1 cellular context compared by ENCODE assay signal in the genomic region with DNA sequence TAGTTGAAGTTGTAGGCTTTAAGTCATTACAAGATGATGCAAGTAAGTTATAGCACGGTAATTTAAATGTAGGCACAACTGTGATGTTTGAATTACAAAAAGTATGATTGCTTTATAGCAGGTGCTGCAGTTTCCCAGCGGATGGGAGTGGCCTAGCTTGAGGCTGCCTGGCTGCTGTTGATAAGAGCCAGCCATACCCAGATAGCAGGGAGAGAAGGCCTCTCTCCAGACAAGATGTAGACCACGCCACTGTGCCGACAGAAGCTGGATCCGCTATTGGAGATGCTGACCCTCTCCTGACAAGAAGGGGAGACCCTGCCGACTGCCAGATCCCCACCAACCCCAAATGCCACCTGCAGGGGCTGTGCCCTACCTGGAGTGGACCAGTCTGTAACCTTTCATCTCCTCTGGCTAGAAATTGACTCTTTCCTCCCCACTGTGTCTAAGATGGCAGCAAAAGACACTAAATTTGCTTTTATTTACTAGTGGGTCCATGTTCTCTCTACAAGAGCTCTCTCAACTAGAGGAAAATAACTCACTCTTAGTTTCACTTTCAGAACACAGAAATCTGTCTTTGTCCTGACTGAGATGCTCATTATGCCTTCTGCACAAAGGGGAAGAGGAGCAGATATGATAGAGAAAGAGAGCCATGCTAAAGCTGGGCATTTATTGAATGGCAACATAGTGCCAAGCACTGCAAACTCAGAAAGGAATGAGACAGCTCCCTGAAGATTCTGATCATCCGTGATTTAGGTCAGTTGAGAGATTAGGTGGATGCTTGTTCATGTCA.
TF ChIP-seq lines count a peak whose summit lies in the region.

No MANE protein-coding gene starts in this region.

TF ChIP-seq in K562, 482 proteins besides CTCF, POLR2A, EP300 and RAD21 (continued from another document and continues in another):
- TF ChIP-seq, protein P1, sequence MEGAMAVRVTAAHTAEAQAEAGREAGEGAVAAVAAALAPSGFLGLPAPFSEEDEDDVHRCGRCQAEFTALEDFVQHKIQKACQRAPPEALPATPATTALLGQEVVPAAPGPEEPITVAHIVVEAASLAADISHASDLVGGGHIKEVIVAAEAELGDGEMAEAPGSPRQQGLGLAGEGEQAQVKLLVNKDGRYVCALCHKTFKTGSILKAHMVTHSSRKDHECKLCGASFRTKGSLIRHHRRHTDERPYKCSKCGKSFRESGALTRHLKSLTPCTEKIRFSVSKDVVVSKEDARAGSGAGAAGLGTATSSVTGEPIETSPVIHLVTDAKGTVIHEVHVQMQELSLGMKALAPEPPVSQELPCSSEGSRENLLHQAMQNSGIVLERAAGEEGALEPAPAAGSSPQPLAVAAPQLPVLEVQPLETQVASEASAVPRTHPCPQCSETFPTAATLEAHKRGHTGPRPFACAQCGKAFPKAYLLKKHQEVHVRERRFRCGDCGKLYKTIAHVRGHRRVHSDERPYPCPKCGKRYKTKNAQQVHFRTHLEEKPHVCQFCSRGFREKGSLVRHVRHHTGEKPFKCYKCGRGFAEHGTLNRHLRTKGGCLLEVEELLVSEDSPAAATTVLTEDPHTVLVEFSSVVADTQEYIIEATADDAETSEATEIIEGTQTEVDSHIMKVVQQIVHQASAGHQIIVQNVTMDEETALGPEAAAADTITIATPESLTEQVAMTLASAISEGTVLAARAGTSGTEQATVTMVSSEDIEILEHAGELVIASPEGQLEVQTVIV (CRISPR knock-in tag; IDR thresholded peaks at IDR 0.05; ENCODE audit: borderline replicate concordance), result no peak
- TF ChIP-seq ZNF165 (CRISPR knock-in tag; IDR thresholded peaks at IDR 0.05; ENCODE audit: borderline replicate concordance) (no peak), KLF6 (CRISPR knock-in tag; IDR thresholded peaks at IDR 0.05; ENCODE audit: borderline replicate concordance) (no peak), GATA2 (CRISPR knock-in tag; IDR thresholded peaks at IDR 0.05) (peak; percentile 91), MTA3 (IDR thresholded peaks at IDR 0.05; ENCODE audit: borderline replicate concordance) (no peak), PML (IDR thresholded peaks at IDR 0.05; ENCODE audit: low read length) (peak; percentile 91), BRCA1 (IDR thresholded peaks at IDR 0.05) (no peak), BRCA1 (CRISPR knock-in tag; IDR thresholded peaks at IDR 0.05) (no peak), TOE1 (IDR thresholded peaks at IDR 0.05; ENCODE audit: borderline replicate concordance) (0 out of 2 replicates have a peak, but pooled peaks have one; percentile 24), TOE1 (CRISPR knock-in tag; IDR thresholded peaks at IDR 0.05; ENCODE audit: borderline replicate concordance, low read depth) (no peak), SRSF3 (IDR thresholded peaks at IDR 0.05; ENCODE audit: insufficient read depth, low read length) (no peak), BCOR (IDR thresholded peaks at IDR 0.05) (peak; percentile 49; the same call in 1 of the 2 replicates), DDX20 (tag; IDR thresholded peaks at IDR 0.05; ENCODE audit: low read depth) (no peak), U2AF2 (optimal IDR thresholded peaks at IDR 0.05; ENCODE audit: low read depth, low read length) (no peak), ZKSCAN1 (IDR thresholded peaks at IDR 0.05; ENCODE audit: low read depth, low read length) (0 out of 2 replicates have a peak, but pooled peaks have one; percentile 6), HDAC1 (IDR thresholded peaks at IDR 0.05) (peak in 1 of 2 experiments; percentile 52; a peak in 1 of 4 replicates), ZNF695 (CRISPR knock-in tag; IDR thresholded peaks at IDR 0.05) (no peak), MYNN (IDR thresholded peaks at IDR 0.05) (0 out of 2 replicates have a peak, but pooled peaks have one; percentile 56), MYNN (CRISPR knock-in tag; IDR thresholded peaks at IDR 0.05) (no peak), NBN (IDR thresholded peaks at IDR 0.05; ENCODE audit: low read depth) (no peak), ZNF57 (CRISPR knock-in tag; IDR thresholded peaks at IDR 0.05) (no peak), TAL1 (IDR thresholded peaks at IDR 0.05) (peak; percentile 94)
- TF ChIP-seq, protein P2, sequence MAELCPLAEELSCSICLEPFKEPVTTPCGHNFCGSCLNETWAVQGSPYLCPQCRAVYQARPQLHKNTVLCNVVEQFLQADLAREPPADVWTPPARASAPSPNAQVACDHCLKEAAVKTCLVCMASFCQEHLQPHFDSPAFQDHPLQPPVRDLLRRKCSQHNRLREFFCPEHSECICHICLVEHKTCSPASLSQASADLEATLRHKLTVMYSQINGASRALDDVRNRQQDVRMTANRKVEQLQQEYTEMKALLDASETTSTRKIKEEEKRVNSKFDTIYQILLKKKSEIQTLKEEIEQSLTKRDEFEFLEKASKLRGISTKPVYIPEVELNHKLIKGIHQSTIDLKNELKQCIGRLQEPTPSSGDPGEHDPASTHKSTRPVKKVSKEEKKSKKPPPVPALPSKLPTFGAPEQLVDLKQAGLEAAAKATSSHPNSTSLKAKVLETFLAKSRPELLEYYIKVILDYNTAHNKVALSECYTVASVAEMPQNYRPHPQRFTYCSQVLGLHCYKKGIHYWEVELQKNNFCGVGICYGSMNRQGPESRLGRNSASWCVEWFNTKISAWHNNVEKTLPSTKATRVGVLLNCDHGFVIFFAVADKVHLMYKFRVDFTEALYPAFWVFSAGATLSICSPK (IDR thresholded peaks at IDR 0.05; ENCODE audit: borderline replicate concordance), result no peak; the same call in 1 of the 2 replicates
- TF ChIP-seq, protein P3, sequence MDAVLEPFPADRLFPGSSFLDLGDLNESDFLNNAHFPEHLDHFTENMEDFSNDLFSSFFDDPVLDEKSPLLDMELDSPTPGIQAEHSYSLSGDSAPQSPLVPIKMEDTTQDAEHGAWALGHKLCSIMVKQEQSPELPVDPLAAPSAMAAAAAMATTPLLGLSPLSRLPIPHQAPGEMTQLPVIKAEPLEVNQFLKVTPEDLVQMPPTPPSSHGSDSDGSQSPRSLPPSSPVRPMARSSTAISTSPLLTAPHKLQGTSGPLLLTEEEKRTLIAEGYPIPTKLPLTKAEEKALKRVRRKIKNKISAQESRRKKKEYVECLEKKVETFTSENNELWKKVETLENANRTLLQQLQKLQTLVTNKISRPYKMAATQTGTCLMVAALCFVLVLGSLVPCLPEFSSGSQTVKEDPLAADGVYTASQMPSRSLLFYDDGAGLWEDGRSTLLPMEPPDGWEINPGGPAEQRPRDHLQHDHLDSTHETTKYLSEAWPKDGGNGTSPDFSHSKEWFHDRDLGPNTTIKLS (IDR thresholded peaks at IDR 0.05; ENCODE audit: borderline replicate concordance, low read depth), result no peak
- TF ChIP-seq, protein P4, sequence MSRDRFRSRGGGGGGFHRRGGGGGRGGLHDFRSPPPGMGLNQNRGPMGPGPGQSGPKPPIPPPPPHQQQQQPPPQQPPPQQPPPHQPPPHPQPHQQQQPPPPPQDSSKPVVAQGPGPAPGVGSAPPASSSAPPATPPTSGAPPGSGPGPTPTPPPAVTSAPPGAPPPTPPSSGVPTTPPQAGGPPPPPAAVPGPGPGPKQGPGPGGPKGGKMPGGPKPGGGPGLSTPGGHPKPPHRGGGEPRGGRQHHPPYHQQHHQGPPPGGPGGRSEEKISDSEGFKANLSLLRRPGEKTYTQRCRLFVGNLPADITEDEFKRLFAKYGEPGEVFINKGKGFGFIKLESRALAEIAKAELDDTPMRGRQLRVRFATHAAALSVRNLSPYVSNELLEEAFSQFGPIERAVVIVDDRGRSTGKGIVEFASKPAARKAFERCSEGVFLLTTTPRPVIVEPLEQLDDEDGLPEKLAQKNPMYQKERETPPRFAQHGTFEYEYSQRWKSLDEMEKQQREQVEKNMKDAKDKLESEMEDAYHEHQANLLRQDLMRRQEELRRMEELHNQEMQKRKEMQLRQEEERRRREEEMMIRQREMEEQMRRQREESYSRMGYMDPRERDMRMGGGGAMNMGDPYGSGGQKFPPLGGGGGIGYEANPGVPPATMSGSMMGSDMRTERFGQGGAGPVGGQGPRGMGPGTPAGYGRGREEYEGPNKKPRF (IDR thresholded peaks at IDR 0.05; ENCODE audit: low read depth, low read length), result no peak
- TF ChIP-seq, protein P5, sequence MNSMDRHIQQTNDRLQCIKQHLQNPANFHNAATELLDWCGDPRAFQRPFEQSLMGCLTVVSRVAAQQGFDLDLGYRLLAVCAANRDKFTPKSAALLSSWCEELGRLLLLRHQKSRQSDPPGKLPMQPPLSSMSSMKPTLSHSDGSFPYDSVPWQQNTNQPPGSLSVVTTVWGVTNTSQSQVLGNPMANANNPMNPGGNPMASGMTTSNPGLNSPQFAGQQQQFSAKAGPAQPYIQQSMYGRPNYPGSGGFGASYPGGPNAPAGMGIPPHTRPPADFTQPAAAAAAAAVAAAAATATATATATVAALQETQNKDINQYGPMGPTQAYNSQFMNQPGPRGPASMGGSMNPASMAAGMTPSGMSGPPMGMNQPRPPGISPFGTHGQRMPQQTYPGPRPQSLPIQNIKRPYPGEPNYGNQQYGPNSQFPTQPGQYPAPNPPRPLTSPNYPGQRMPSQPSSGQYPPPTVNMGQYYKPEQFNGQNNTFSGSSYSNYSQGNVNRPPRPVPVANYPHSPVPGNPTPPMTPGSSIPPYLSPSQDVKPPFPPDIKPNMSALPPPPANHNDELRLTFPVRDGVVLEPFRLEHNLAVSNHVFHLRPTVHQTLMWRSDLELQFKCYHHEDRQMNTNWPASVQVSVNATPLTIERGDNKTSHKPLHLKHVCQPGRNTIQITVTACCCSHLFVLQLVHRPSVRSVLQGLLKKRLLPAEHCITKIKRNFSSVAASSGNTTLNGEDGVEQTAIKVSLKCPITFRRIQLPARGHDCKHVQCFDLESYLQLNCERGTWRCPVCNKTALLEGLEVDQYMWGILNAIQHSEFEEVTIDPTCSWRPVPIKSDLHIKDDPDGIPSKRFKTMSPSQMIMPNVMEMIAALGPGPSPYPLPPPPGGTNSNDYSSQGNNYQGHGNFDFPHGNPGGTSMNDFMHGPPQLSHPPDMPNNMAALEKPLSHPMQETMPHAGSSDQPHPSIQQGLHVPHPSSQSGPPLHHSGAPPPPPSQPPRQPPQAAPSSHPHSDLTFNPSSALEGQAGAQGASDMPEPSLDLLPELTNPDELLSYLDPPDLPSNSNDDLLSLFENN (IDR thresholded peaks at IDR 0.05; ENCODE audit: low read depth in 2 of 2, low read length in 2 of 2), result peak in 1 of 2 experiments; percentile 93; a peak in 2 of 4 replicates
- TF ChIP-seq, protein P6, sequence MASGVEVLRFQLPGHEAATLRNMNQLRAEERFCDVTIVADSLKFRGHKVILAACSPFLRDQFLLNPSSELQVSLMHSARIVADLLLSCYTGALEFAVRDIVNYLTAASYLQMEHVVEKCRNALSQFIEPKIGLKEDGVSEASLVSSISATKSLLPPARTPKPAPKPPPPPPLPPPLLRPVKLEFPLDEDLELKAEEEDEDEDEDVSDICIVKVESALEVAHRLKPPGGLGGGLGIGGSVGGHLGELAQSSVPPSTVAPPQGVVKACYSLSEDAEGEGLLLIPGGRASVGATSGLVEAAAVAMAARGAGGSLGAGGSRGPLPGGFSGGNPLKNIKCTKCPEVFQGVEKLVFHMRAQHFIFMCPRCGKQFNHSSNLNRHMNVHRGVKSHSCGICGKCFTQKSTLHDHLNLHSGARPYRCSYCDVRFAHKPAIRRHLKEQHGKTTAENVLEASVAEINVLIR (CRISPR knock-in tag; IDR thresholded peaks at IDR 0.05), result no peak
- TF ChIP-seq, protein P7, sequence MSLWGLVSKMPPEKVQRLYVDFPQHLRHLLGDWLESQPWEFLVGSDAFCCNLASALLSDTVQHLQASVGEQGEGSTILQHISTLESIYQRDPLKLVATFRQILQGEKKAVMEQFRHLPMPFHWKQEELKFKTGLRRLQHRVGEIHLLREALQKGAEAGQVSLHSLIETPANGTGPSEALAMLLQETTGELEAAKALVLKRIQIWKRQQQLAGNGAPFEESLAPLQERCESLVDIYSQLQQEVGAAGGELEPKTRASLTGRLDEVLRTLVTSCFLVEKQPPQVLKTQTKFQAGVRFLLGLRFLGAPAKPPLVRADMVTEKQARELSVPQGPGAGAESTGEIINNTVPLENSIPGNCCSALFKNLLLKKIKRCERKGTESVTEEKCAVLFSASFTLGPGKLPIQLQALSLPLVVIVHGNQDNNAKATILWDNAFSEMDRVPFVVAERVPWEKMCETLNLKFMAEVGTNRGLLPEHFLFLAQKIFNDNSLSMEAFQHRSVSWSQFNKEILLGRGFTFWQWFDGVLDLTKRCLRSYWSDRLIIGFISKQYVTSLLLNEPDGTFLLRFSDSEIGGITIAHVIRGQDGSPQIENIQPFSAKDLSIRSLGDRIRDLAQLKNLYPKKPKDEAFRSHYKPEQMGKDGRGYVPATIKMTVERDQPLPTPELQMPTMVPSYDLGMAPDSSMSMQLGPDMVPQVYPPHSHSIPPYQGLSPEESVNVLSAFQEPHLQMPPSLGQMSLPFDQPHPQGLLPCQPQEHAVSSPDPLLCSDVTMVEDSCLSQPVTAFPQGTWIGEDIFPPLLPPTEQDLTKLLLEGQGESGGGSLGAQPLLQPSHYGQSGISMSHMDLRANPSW (CRISPR knock-in tag; IDR thresholded peaks at IDR 0.05), result no peak
